8 cellular contexts compared by ENCODE assay signal in genomic region chr22:17120281-17120680, GRCh38. TPM values are rescaled to one million over a fixed set of nuclear protein-coding genes. Genes with fewer than 3 reads are reported as not detected.
A peak's percentile ranks its signal among the peaks of the same experiment; 100 is the strongest.
DNase-seq lines count a peak whose midpoint lies in the region; ATAC-seq and TF ChIP-seq lines count a peak whose summit lies in the region.

No MANE protein-coding gene starts in this region.

- H3K27ac ChIP-seq in A673 (ENCODE audit: low read depth, low read length, poor library complexity, severe bottlenecking) = no peak overlapping the region
- H3K27ac ChIP-seq in HUES64 (ENCODE audit: low read depth, low read length) = no peak overlapping the region
- no peak overlapping the region for H3K27ac ChIP-seq in esophagus muscularis mucosa (replicated peaks in 1 of 4)

- H3K4me1 Mint-ChIP-seq in activated CD8-positive, alpha-beta T cell treated with anti-CD3 and anti-CD28 coated beads for 36 hours (ENCODE audit: low read depth) = peaks cover 42% of the 10 kb centered on the region
- peaks cover 34% of the 10 kb centered on the region for H3K4me1 Mint-ChIP-seq in neural crest cell

- TF ChIP-seq EP300 in esophagus muscularis mucosa (IDR thresholded peaks at IDR 0.05) = no peak

- H3K9me3 ChIP-seq in A673 (ENCODE audit: low read depth, low read length, poor library complexity, severe bottlenecking) (no peaks in the 10 kb centered on the region), HUES64 (ENCODE audit: insufficient read depth, low read depth, low read length) (no peaks in the 10 kb centered on the region), esophagus muscularis mucosa (no peaks in the 10 kb centered on the region)

- H3K9ac ChIP-seq in HUES64 (ENCODE audit: low read depth, low read length) = no peak overlapping the region

- TF ChIP-seq CTCF in A673 (conservative IDR thresholded peaks at IDR 0.05; ENCODE audit: low read depth, low read length) (no peak), esophagus muscularis mucosa (IDR thresholded peaks at IDR 0.05) (no peak), neural crest cell (conservative IDR thresholded peaks at IDR 0.05) (no peak)
- TF ChIP-seq CTCF in activated CD8-positive, alpha-beta T cell treated with anti-CD3 and anti-CD28 coated beads for 36 hours (IDR thresholded peaks at IDR 0.05) = no peak

- H3K36me3 ChIP-seq in A673 (ENCODE audit: insufficient read depth, low read length, poor library complexity, severe bottlenecking) = no peaks in the 10 kb centered on the region
- H3K36me3 ChIP-seq in HUES64 (ENCODE audit: insufficient read depth, low read length) = no peaks in the 10 kb centered on the region
- H3K36me3 ChIP-seq in esophagus muscularis mucosa = no peaks in the 10 kb centered on the region

- 3% methylated on average over 45 of the region's 45 CpGs for WGBS in HUES64
- 1% methylated on average over 15 of the region's 45 CpGs for WGBS in esophagus muscularis mucosa

- CTCF ChIA-PET in A673 (lab: Charles Lee) = no interaction called here
- CTCF ChIA-PET in activated CD8-positive, alpha-beta T cell treated with anti-CD3 and anti-CD28 coated beads for 36 hours (lab: Charles Lee) = interaction anchor here (1.1 to 1.8 kb wide), 3 partner anchors 8 to 52 kb away, joined by 3 to 5 read pairs (median 4); no protein-coding TSS in a partner anchor

- DNase-seq in A673 (ENCODE audit: low spot score) (peak; percentile 13), esophagus muscularis mucosa (ENCODE audit: extremely low spot score) (no peak), neural crest cell (ENCODE audit: low read depth, low spot score) (peak; percentile 59), RPMI8226 (no peak), NCI-H82 (lab: John Stamatoyannopoulos, UW) (no peak)
- peak; percentile 62 for DNase-seq in activated CD8-positive, alpha-beta T cell treated with anti-CD3 and anti-CD28 coated beads for 36 hours

- intact Hi-C loops in A673 (cut with micrococcal nuclease; ENCODE audit: unreplicated experiment) = no loop called here
- intact Hi-C loops in activated CD8-positive, alpha-beta T cell treated with anti-CD3 and anti-CD28 coated beads for 36 hours (cut with micrococcal nuclease) = no loop called here
- intact Hi-C loops in esophagus muscularis mucosa (cut with DNase I) = no loop called here

- peak overlapping the region; percentile 72 for H3K4me3 ChIP-seq in A673 (ENCODE audit: low read depth, low read length, poor library complexity, severe bottlenecking)
- H3K4me3 ChIP-seq in HUES64 (ENCODE audit: low read length) = peak overlapping the region; percentile 79
- H3K4me3 ChIP-seq in esophagus muscularis mucosa = peak overlapping the region; percentile 51 to 65 (median 60)

- H3K4me1 ChIP-seq in A673 (ENCODE audit: insufficient read depth, low read length, poor library complexity, severe bottlenecking) (no peaks in the 10 kb centered on the region), HUES64 (ENCODE audit: insufficient read depth, low read length) (peaks cover 26% of the 10 kb centered on the region), esophagus muscularis mucosa (peaks cover 7 to 27% (median 19%) of the 10 kb centered on the region in 4 donors)

- ATAC-seq in activated CD8-positive, alpha-beta T cell treated with anti-CD3 and anti-CD28 coated beads for 36 hours = peak; percentile 40
- no peak for ATAC-seq in GM18520 (IDR thresholded peaks at IDR 0.05; ENCODE audit: unreplicated experiment)

- no peaks in the 10 kb centered on the region for H3K9me3 Mint-ChIP-seq in activated CD8-positive, alpha-beta T cell treated with anti-CD3 and anti-CD28 coated beads for 36 hours
- H3K9me3 Mint-ChIP-seq in neural crest cell = no peaks in the 10 kb centered on the region

- peaks cover 18% of the 10 kb centered on the region for H3K27me3 Mint-ChIP-seq in activated CD8-positive, alpha-beta T cell treated with anti-CD3 and anti-CD28 coated beads for 36 hours
- H3K27me3 Mint-ChIP-seq in neural crest cell (ENCODE audit: low read depth) = peaks cover 6% of the 10 kb centered on the region

- H3K4me3 Mint-ChIP-seq in activated CD8-positive, alpha-beta T cell treated with anti-CD3 and anti-CD28 coated beads for 36 hours = no peak overlapping the region
- H3K4me3 Mint-ChIP-seq in neural crest cell = no peak overlapping the region

- no peak for TF ChIP-seq POLR2A in esophagus muscularis mucosa (IDR thresholded peaks at IDR 0.05; ENCODE audit: low read depth)

- H3K27me3 ChIP-seq in A673 (replicated peaks; ENCODE audit: insufficient read depth, low read depth, low read length, poor library complexity) (no peaks in the 10 kb centered on the region), HUES64 (ENCODE audit: insufficient read depth, low read length) (peaks cover 4% of the 10 kb centered on the region; the same call in 1 of the 2 replicates), esophagus muscularis mucosa (peaks cover 4 to 76% (median 28%) of the 10 kb centered on the region in 4 donors)

- no TSS peak for BruUV-seq in A673 (replicated peaks; lab: Mats Ljungman, UMichigan)

- no peak overlapping the region for H3K27ac Mint-ChIP-seq in activated CD8-positive, alpha-beta T cell treated with anti-CD3 and anti-CD28 coated beads for 36 hours
- H3K27ac Mint-ChIP-seq in neural crest cell (ENCODE audit: unreplicated experiment) = no peak overlapping the region

- POLR2A ChIA-PET in A673 (lab: Charles Lee; ENCODE audit: low non-redundant PET) = no interaction called here
- POLR2A ChIA-PET in activated CD8-positive, alpha-beta T cell treated with anti-CD3 and anti-CD28 coated beads for 36 hours (lab: Charles Lee) = no interaction called here

- no peaks in the 10 kb centered on the region for H3K36me3 Mint-ChIP-seq in activated CD8-positive, alpha-beta T cell treated with anti-CD3 and anti-CD28 coated beads for 36 hours (ENCODE audit: low read depth)
- H3K36me3 Mint-ChIP-seq in neural crest cell (ENCODE audit: low read depth) = no peaks in the 10 kb centered on the region

RNA-seq across cellular contexts. Expression of gene TMEM121B, which starts 0.9 kb away (rescaled TPM):
- 2.5 and 3.0 TPM in 2 replicates for total RNA-seq in A673 (2021)
- 3.9 TPM for polyA plus RNA-seq in HUES64 (2013, experiment 1 of 2)
- 4.1 TPM for polyA plus RNA-seq in HUES64 (2013, experiment 2 of 2)
- total RNA-seq in activated CD8-positive, alpha-beta T cell treated with anti-CD3 and anti-CD28 coated beads for 36 hours = under 1 TPM; 0.13 to 0.14 TPM
- total RNA-seq in esophagus muscularis mucosa = under 1 TPM; 0.32 to 0.50 (median 0.41) TPM
- 12.2 and 12.6 TPM in 2 replicates for total RNA-seq in neural crest cell

RNA-seq across cellular contexts. Expression of gene IL17RA, which starts 35.5 kb away (rescaled TPM):
- total RNA-seq in A673 (2021) (12.1 and 12.4 TPM in 2 replicates), esophagus muscularis mucosa (10 to 100 TPM in 3 of 4 donors, 1 to 10 TPM in 1; 8.7 to 16.2 (median 14.0) TPM), neural crest cell (7.1 and 8.0 TPM in 2 replicates)
- polyA plus RNA-seq in HUES64 (2013, experiment 1 of 2) = 4.4 TPM
- 3.6 TPM for polyA plus RNA-seq in HUES64 (2013, experiment 2 of 2)
- 10 to 100 TPM; 14.0 to 14.2 TPM for total RNA-seq in activated CD8-positive, alpha-beta T cell treated with anti-CD3 and anti-CD28 coated beads for 36 hours

RNA-seq across cellular contexts. Expression of gene HDHD5, which starts 38.8 kb away (rescaled TPM):
- total RNA-seq in A673 (2021) (59.4 and 61.6 TPM in 2 replicates), esophagus muscularis mucosa (10 to 100 TPM; 29.9 to 45.1 (median 38.8) TPM), neural crest cell (48.2 and 50.8 TPM in 2 replicates)
- 45.1 TPM for polyA plus RNA-seq in HUES64 (2013, experiment 1 of 2)
- 45.0 TPM for polyA plus RNA-seq in HUES64 (2013, experiment 2 of 2)
- total RNA-seq in activated CD8-positive, alpha-beta T cell treated with anti-CD3 and anti-CD28 coated beads for 36 hours = 10 to 100 TPM; 68.1 to 71.4 TPM

Comparison
In these comparisons a context has a peak if more than half of its experiments do, and no peak if none do; other contexts are left out.
1. DNase-seq: peak in A673 (single experiment), activated CD8-positive, alpha-beta T cell treated with anti-CD3 and anti-CD28 coated beads for 36 hours (single experiment) and neural crest cell (single experiment); none in esophagus muscularis mucosa (single experiment), RPMI8226 (single experiment) and NCI-H82 (single experiment).
2. Peak in every context shown above with its lines, with median percentiles within 50 percentile points of each other: H3K4me3 ChIP-seq.